In genomic region chr2:17754773-17755425, GRCh38 we compare ENCODE assay signal across 8 cellular contexts. TPM values are rescaled to one million over a fixed set of nuclear protein-coding genes. Genes with fewer than 3 reads are reported as not detected.
DNase-seq lines count a peak whose midpoint lies in the region; ATAC-seq and TF ChIP-seq lines count a peak whose summit lies in the region.

No MANE protein-coding gene starts in this region.

- peak overlapping the region; percentile 85 for H3K4me3 Mint-ChIP-seq in activated naive CD4-positive, alpha-beta T cell treated with anti-CD3 and anti-CD28 coated beads for 36 hours
- H3K4me3 Mint-ChIP-seq in stimulated activated naive CD8-positive, alpha-beta T cell treated with anti-CD3 and anti-CD28 coated beads, Interleukin-15, amount 100 ng/mL, for 72 hours = peak overlapping the region; percentile 98 to 99

- H3K4me1 Mint-ChIP-seq in activated naive CD4-positive, alpha-beta T cell treated with anti-CD3 and anti-CD28 coated beads for 36 hours (ENCODE audit: low read depth) = peaks cover 29% of the 10 kb centered on the region
- peaks cover 30% of the 10 kb centered on the region for H3K4me1 Mint-ChIP-seq in stimulated activated naive CD8-positive, alpha-beta T cell treated with anti-CD3 and anti-CD28 coated beads, Interleukin-15, amount 100 ng/mL, for 72 hours

- in situ Hi-C loops in GM13976 (cut with MboI; ENCODE audit: low sequenced_read_pairs, unreplicated experiment) = no loop called here

- no peaks in the 10 kb centered on the region for H3K9me3 Mint-ChIP-seq in activated naive CD4-positive, alpha-beta T cell treated with anti-CD3 and anti-CD28 coated beads for 36 hours
- H3K9me3 Mint-ChIP-seq in stimulated activated naive CD8-positive, alpha-beta T cell treated with anti-CD3 and anti-CD28 coated beads, Interleukin-15, amount 100 ng/mL, for 72 hours = no peaks in the 10 kb centered on the region

- peaks cover 5% of the 10 kb centered on the region for H3K36me3 Mint-ChIP-seq in activated naive CD4-positive, alpha-beta T cell treated with anti-CD3 and anti-CD28 coated beads for 36 hours (ENCODE audit: low read depth)

- peak overlapping the region; percentile 96 for H3K27ac Mint-ChIP-seq in activated naive CD4-positive, alpha-beta T cell treated with anti-CD3 and anti-CD28 coated beads for 36 hours
- H3K27ac Mint-ChIP-seq in stimulated activated naive CD8-positive, alpha-beta T cell treated with anti-CD3 and anti-CD28 coated beads, Interleukin-15, amount 100 ng/mL, for 72 hours = peak overlapping the region; percentile 99 to 100

- no peaks in the 10 kb centered on the region for H3K27me3 Mint-ChIP-seq in activated naive CD4-positive, alpha-beta T cell treated with anti-CD3 and anti-CD28 coated beads for 36 hours (ENCODE audit: low read depth)
- no peaks in the 10 kb centered on the region for H3K27me3 Mint-ChIP-seq in stimulated activated naive CD8-positive, alpha-beta T cell treated with anti-CD3 and anti-CD28 coated beads, Interleukin-15, amount 100 ng/mL, for 72 hours

- no peak for ATAC-seq in stimulated activated naive CD8-positive, alpha-beta T cell treated with anti-CD3 and anti-CD28 coated beads, Interleukin-15, amount 100 ng/mL, for 72 hours
- ATAC-seq in HG02973 (IDR thresholded peaks at IDR 0.05; ENCODE audit: unreplicated experiment) = no peak

- no peak for TF ChIP-seq CTCF in GM13976 (IDR thresholded peaks at IDR 0.05; ENCODE audit: borderline replicate concordance, control extremely low read depth, extremely low read depth, insufficient read depth, missing control alignments)

- intact Hi-C loops in activated naive CD4-positive, alpha-beta T cell treated with anti-CD3 and anti-CD28 coated beads for 36 hours (cut with micrococcal nuclease) = loop anchor here (1.0 to 10.0 kb wide), 4 partner anchors 109 to 1590 kb away; partner anchors contain the start of gene RDH14

- no peak for DNase-seq in activated naive CD4-positive, alpha-beta T cell treated with anti-CD3 and anti-CD28 coated beads for 36 hours
- DNase-seq in activated naive CD4-positive, alpha-beta T cell treated with anti-CD3 and anti-CD28 coated beads, Interleukin-2, amount 50 U/mL, for 16 hours = no peak
- peak; percentile 17 for DNase-seq in SW480 (ENCODE audit: low spot score)
- peak; percentile 4 for DNase-seq in glomerular visceral epithelial cell (ENCODE audit: extremely low spot score)
- no peak for DNase-seq in stimulated activated naive CD8-positive, alpha-beta T cell treated with anti-CD3 and anti-CD28 coated beads, Interleukin-15, amount 100 ng/mL, for 72 hours
- DNase-seq in GM13976 (ENCODE audit: low spot score) = no peak
- no peak for DNase-seq in amniotic stem cell (lab: John Stamatoyannopoulos, UW)

- CTCF ChIA-PET in activated naive CD4-positive, alpha-beta T cell treated with anti-CD3 and anti-CD28 coated beads for 36 hours (lab: Charles Lee) = no interaction called here

RNA-seq across cellular contexts. Expression of gene GEN1, which starts 1.0 kb away (rescaled TPM):
- total RNA-seq in activated naive CD4-positive, alpha-beta T cell treated with anti-CD3 and anti-CD28 coated beads for 36 hours = 10 to 100 TPM; 13.4 to 15.5 TPM

RNA-seq across cellular contexts. Expression of gene SMC6, which starts 1.3 kb away (rescaled TPM):
- total RNA-seq in activated naive CD4-positive, alpha-beta T cell treated with anti-CD3 and anti-CD28 coated beads for 36 hours = 10 to 100 TPM; 21.6 to 22.8 TPM

Comparison
In these comparisons a context has a peak if more than half of its experiments do, and no peak if none do; other contexts are left out.
1. DNase-seq: peak in SW480 (single experiment) and glomerular visceral epithelial cell (single experiment); none in activated naive CD4-positive, alpha-beta T cell treated with anti-CD3 and anti-CD28 coated beads for 36 hours (single experiment), activated naive CD4-positive, alpha-beta T cell treated with anti-CD3 and anti-CD28 coated beads, Interleukin-2, amount 50 U/mL, for 16 hours (single experiment), stimulated activated naive CD8-positive, alpha-beta T cell treated with anti-CD3 and anti-CD28 coated beads, Interleukin-15, amount 100 ng/mL, for 72 hours (0 of 2), GM13976 (single experiment) and amniotic stem cell (single experiment).